Comparison of ENCODE assay signal across 1 cellular context in genomic region chr16:10388987-10389386, GRCh38.
TF ChIP-seq lines count a peak whose summit lies in the region.

No MANE protein-coding gene starts in this region.

TF ChIP-seq in GM12878, 131 proteins besides CTCF, POLR2A, EP300 and RAD21:
- TF ChIP-seq SIN3A (IDR thresholded peaks at IDR 0.05; ENCODE audit: low read depth, low read length) (no peak), PKNOX1 (IDR thresholded peaks at IDR 0.05) (peak; percentile 36; the same call in 1 of the 2 replicates), POLR2AphosphoS2 (IDR thresholded peaks at IDR 0.05; ENCODE audit: low read depth, low read length) (no peak), PAX8 (IDR thresholded peaks at IDR 0.05) (no peak), MTA2 (IDR thresholded peaks at IDR 0.05; ENCODE audit: low read depth) (no peak), ESRRA (IDR thresholded peaks at IDR 0.05; ENCODE audit: low read length) (no peak)
- TF ChIP-seq, protein P1, sequence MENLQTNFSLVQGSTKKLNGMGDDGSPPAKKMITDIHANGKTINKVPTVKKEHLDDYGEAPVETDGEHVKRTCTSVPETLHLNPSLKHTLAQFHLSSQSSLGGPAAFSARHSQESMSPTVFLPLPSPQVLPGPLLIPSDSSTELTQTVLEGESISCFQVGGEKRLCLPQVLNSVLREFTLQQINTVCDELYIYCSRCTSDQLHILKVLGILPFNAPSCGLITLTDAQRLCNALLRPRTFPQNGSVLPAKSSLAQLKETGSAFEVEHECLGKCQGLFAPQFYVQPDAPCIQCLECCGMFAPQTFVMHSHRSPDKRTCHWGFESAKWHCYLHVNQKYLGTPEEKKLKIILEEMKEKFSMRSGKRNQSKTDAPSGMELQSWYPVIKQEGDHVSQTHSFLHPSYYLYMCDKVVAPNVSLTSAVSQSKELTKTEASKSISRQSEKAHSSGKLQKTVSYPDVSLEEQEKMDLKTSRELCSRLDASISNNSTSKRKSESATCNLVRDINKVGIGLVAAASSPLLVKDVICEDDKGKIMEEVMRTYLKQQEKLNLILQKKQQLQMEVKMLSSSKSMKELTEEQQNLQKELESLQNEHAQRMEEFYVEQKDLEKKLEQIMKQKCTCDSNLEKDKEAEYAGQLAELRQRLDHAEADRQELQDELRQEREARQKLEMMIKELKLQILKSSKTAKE (IDR thresholded peaks at IDR 0.05; ENCODE audit: low read depth, poor library complexity, severe bottlenecking), result no peak
